ENCODE assay signal across 20 cellular contexts in the genomic region with DNA sequence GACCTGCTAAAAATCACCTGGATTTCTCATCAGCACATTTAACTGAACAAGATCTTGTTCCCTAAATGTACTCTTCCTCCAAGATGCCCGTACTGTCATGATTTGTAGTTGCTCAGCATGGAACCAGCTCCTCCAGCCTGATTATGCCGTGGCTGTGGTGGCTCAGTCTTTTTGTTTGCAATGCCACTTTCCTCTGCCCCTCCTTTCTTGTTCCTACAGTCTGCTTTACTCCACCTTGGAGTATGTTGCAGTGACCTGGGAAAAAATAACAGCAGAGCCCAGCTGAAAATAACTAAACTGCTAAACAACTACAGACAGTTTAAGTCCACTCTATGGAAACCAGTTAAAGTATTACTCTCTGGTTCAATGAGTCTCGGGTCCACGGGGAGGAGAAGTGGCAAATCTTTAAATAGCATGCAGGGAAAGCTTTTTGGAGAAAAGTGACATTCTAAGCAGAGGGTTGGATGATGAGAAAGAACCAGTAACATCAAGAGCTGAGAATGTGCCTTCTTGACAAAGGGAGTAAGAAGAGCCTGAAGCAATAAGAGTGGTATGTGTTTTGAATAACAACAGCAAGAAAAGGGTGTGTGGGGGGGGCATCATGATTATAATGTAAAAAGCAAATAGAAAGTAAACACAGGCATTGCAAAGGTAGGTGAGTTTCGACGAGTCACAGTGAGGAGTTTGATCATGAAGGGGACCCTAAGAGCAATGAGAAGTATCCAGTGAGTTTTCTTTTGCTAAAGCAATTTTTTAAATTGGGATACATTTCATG.
DNase-seq lines count a peak whose midpoint lies in the region; ATAC-seq and TF ChIP-seq lines count a peak whose summit lies in the region.
"Had no signal": no experiment of that assay in that cellular context is flagged by ENCODE, and none has a peak within 500 bp of the region (broad histone marks: within the 10 kb centered on the region; RNA-seq: fewer than 3 reads in every experiment).

No MANE protein-coding gene starts in this region.

- H3K23ac ChIP-seq in IMR-90 (ENCODE audit: low read depth, low read length) (no peak overlapping the region), mesendoderm (ENCODE audit: low read length) (no peak overlapping the region)

- H4K5ac ChIP-seq in IMR-90 (ENCODE audit: low read depth, low read length) (peak overlapping the region; percentile 21; the same call in 1 of the 2 replicates), mesendoderm (ENCODE audit: low read length) (no peak overlapping the region)

- H3K4me1 ChIP-seq in BLaER1 treated with 17β-estradiol and CSF1 and Interleukin-3, amounts not matched to agents 10 nM and 100 nM, result peaks cover 0 to 10% (median 8%) of the 10 kb centered on the region in 10 experiments; a peak in 13 of 20 replicates
- H3K4me1 ChIP-seq in IMR-90 (ENCODE audit: control insufficient read depth, insufficient read depth, low read length) (peaks cover 4% of the 10 kb centered on the region; the same call in 1 of the 2 replicates), mesendoderm (ENCODE audit: control insufficient read depth, low read depth, low read length) (no peaks in the 10 kb centered on the region), SJCRH30 (no peaks in the 10 kb centered on the region; the same call in 1 of the 2 replicates)
- H3K4me1 ChIP-seq: lower lobe of right lung had no signal

- H2AK5ac ChIP-seq in IMR-90 (ENCODE audit: low read depth, low read length) (0 out of 2 replicates have a peak overlapping the region, but pooled peaks have one; percentile 11), mesendoderm (ENCODE audit: low read length) (no peak overlapping the region)

- peak overlapping the region; percentile 71; the same call in 1 of the 2 replicates for H3K18ac ChIP-seq in IMR-90 (ENCODE audit: low read depth, low read length)
- H3K18ac ChIP-seq in mesendoderm (ENCODE audit: low read length), result no peak overlapping the region

- H2BK20ac ChIP-seq in IMR-90 (ENCODE audit: low read depth, low read length), result peak overlapping the region; percentile 39; the same call in 1 of the 2 replicates

- H4K20me1 ChIP-seq in BLaER1 treated with 17β-estradiol and CSF1 and Interleukin-3, amounts not matched to agents 10 nM and 100 nM, result no peaks in the 10 kb centered on the region
- no peaks in the 10 kb centered on the region for H4K20me1 ChIP-seq in IMR-90 (ENCODE audit: insufficient read depth, low read length)

- TF ChIP-seq CTCF in IMR-90 (conservative IDR thresholded peaks at IDR 0.05; ENCODE audit: low read depth, low read length) (no peak), epithelial cell of esophagus (IDR thresholded peaks at IDR 0.05; ENCODE audit: insufficient read depth, low read depth, low read length, missing control alignments) (no peak)

- peak overlapping the region in 8 of 11 experiments; percentile 2 to 76 (median 54); a peak in 13 of 22 replicates for H3K4me2 ChIP-seq in BLaER1 treated with 17β-estradiol and CSF1 and Interleukin-3, amounts not matched to agents 10 nM and 100 nM
- H3K4me2 ChIP-seq in IMR-90 (ENCODE audit: low read depth, low read length), result no peak overlapping the region
- no peak overlapping the region for H3K4me2 ChIP-seq in mesendoderm (ENCODE audit: low read length)

- 0 out of 2 replicates have a peak overlapping the region, but pooled peaks have one; percentile 24 for H4K91ac ChIP-seq in IMR-90 (ENCODE audit: insufficient read depth, low read depth, low read length)

- 44% methylated on average over 3 of the region's 6 CpGs; no CpG with 5 or more reads in 1 of the 2 experiments for WGBS in IMR-90 (ENCODE audit: extremely low coverage in 2 of 2, insufficient read length in 1 of 2), 2 experiments
- WGBS in mesendoderm (ENCODE audit: extremely low coverage, insufficient coverage, low lambda C conversion rate), result no CpG with 5 or more reads among the region's 6 CpGs

- H2AFZ ChIP-seq in IMR-90 (replicated peaks; ENCODE audit: low read length, poor library complexity), result no peak overlapping the region

- intact Hi-C loops in IMR-90 (cut with micrococcal nuclease), result no loop called here

- dilution Hi-C loops in IMR-90 (cut with HindIII; ENCODE audit: low sequenced_read_pairs, unreplicated experiment), result no loop called here

- in situ Hi-C loops in IMR-90 (cut with MboI; ENCODE audit: low sequenced_read_pairs), result no loop called here

- no peaks in the 10 kb centered on the region for H3K79me1 ChIP-seq in IMR-90 (ENCODE audit: low read depth in 1 of 2, low read length in 2 of 2)
- no peaks in the 10 kb centered on the region for H3K79me1 ChIP-seq in mesendoderm (ENCODE audit: low read length)

- no peak overlapping the region for H3K9ac ChIP-seq in BLaER1 treated with 17β-estradiol and CSF1 and Interleukin-3, amounts not matched to agents 10 nM and 100 nM
- H3K9ac ChIP-seq in IMR-90 (ENCODE audit: low read depth, low read length) (no peak overlapping the region), mesendoderm (ENCODE audit: low read length) (no peak overlapping the region)

- no peak for TF ChIP-seq POLR2A in IMR-90 (IDR thresholded peaks at IDR 0.05; ENCODE audit: low read depth, low read length)

- BruUV-seq in IMR-90 (replicated peaks; lab: Mats Ljungman, UMichigan), result no TSS peak

- H2BK15ac ChIP-seq in IMR-90 (ENCODE audit: low read depth, low read length) (no peak overlapping the region), mesendoderm (replicated peaks; ENCODE audit: low read depth) (no peak overlapping the region)

- peak; percentile 42; the same call in 1 of the 2 replicates for ATAC-seq in IMR-90 (ENCODE audit: low read depth)
- no peak for ATAC-seq in HG03442 (IDR thresholded peaks at IDR 0.05; ENCODE audit: unreplicated experiment)
- ATAC-seq: activated CD8-positive, alpha-beta T cell treated with anti-CD3 and anti-CD28 coated beads for 36 hours; natural killer cell treated with Interleukin-12 subunit alpha and Interleukin-12 subunit beta and Interleukin-15 and Interleukin-18, amount 100 ng/mL, for 72 hours had no signal

- CTCF ChIA-PET in IMR-90 (lab: Yijun Ruan, JAX), result interaction anchor here (0.5 to 0.7 kb wide), 2 partner anchors 29 to 489 kb away, joined by 4 to 5 read pairs; no protein-coding TSS in a partner anchor

- 0 out of 2 replicates have a peak overlapping the region, but pooled peaks have one; percentile 14 for H3K4ac ChIP-seq in IMR-90 (ENCODE audit: low read depth, low read length)
- H3K4ac ChIP-seq in mesendoderm (ENCODE audit: low read depth, low read length), result no peak overlapping the region

- peaks cover 2% of the 10 kb centered on the region; the same call in 1 of the 2 replicates for H3K9me1 ChIP-seq in IMR-90 (ENCODE audit: insufficient read depth, low read length)

- H3K14ac ChIP-seq in IMR-90 (replicated peaks; ENCODE audit: low read depth, low read length), result 0 out of 2 replicates have a peak overlapping the region, but pooled peaks have one; percentile 50

- no peaks in the 10 kb centered on the region for H3K36me3 ChIP-seq in BLaER1 treated with 17β-estradiol and CSF1 and Interleukin-3, amounts not matched to agents 10 nM and 100 nM
- H3K36me3 ChIP-seq in IMR-90 (ENCODE audit: control insufficient read depth, insufficient read depth, low read length), result no peaks in the 10 kb centered on the region
- H3K36me3 ChIP-seq in mesendoderm (ENCODE audit: control insufficient read depth, insufficient read depth, low read length), result no peaks in the 10 kb centered on the region
- H3K36me3 ChIP-seq in SJCRH30, result no peaks in the 10 kb centered on the region
- H3K36me3 ChIP-seq: lower lobe of right lung had no signal

- H3K27me3 ChIP-seq in BLaER1 treated with 17β-estradiol and CSF1 and Interleukin-3, amounts not matched to agents 10 nM and 100 nM, result no peaks in the 10 kb centered on the region
- H3K27me3 ChIP-seq in IMR-90 (ENCODE audit: control insufficient read depth, insufficient read depth, low read length) (no peaks in the 10 kb centered on the region), mesendoderm (ENCODE audit: insufficient read depth, low read length, poor library complexity) (no peaks in the 10 kb centered on the region), SJCRH30 (no peaks in the 10 kb centered on the region)
- H3K27me3 ChIP-seq: dorsolateral prefrontal cortex had no signal

- peaks cover 0 to 3% (median 0%) of the 10 kb centered on the region in 11 experiments; a peak in 1 of 22 replicates for H3K9me3 ChIP-seq in BLaER1 treated with 17β-estradiol and CSF1 and Interleukin-3, amounts not matched to agents 10 nM and 100 nM (replicated peaks in 1 of 11)
- no peaks in the 10 kb centered on the region for H3K9me3 ChIP-seq in IMR-90 (ENCODE audit: control insufficient read depth, insufficient read depth, low read length)
- no peaks in the 10 kb centered on the region for H3K9me3 ChIP-seq in SJCRH30 (replicated peaks)
- H3K9me3 ChIP-seq: lower lobe of right lung had no signal

- DNase-seq in IMR-90, result no peak
- DNase-seq in epithelial cell of esophagus (ENCODE audit: low read depth), result peak; percentile 30
- peak; percentile 67 for DNase-seq in mesendoderm
- no peak for DNase-seq in islet precursor cell
- no peak for DNase-seq in DMS53 treated with DMSO at 0.1 percent for 48 hours (lab: John Stamatoyannopoulos, UW; ENCODE audit: unreplicated experiment)
- no peak for DNase-seq in SJCRH30
- DNase-seq: activated CD8-positive, alpha-beta T cell treated with anti-CD3 and anti-CD28 coated beads for 36 hours; activated naive CD8-positive, alpha-beta T cell treated with anti-CD3 and anti-CD28 coated beads for 36 hours; activated T-cell treated with anti-CD3 and anti-CD28 coated beads, Interleukin-2, amount 50 U/mL, for 48 hours; CD8-positive, alpha-beta memory T cell; dorsolateral prefrontal cortex; GOT3; hypothalamus; lower lobe of right lung; NCI-H187; NCI-H510A treated with DMSO at 0.1 percent for 48 hours; SW 1271 had no signal

- H2BK5ac ChIP-seq in IMR-90 (ENCODE audit: low read depth, low read length, poor library complexity, severe bottlenecking), result no peak overlapping the region
- H2BK5ac ChIP-seq in mesendoderm (ENCODE audit: low read length), result no peak overlapping the region

- POLR2A ChIA-PET in IMR-90 (lab: Charles Lee; ENCODE audit: unreplicated experiment), result interaction anchor here (0.5 kb wide), 1 partner anchor 14 kb away, joined by 3 read pairs; no protein-coding TSS in a partner anchor

- no peak overlapping the region for H3K27ac ChIP-seq in BLaER1 treated with 17β-estradiol and CSF1 and Interleukin-3, amounts not matched to agents 10 nM and 100 nM
- H3K27ac ChIP-seq in IMR-90 (ENCODE audit: insufficient read depth, low read length) (no peak overlapping the region), mesendoderm (ENCODE audit: low read depth, low read length) (no peak overlapping the region), SJCRH30 (no peak overlapping the region)
- H3K27ac ChIP-seq: dorsolateral prefrontal cortex, lower lobe of right lung had no signal

- H3K56ac ChIP-seq in IMR-90 (ENCODE audit: extremely low read depth, insufficient read depth, low read length) (no peak overlapping the region), mesendoderm (ENCODE audit: low read length) (no peak overlapping the region)

- H2BK120ac ChIP-seq in IMR-90 (ENCODE audit: low read depth, low read length) (peak overlapping the region; percentile 54; the same call in 1 of the 2 replicates), mesendoderm (ENCODE audit: low read depth, low read length) (no peak overlapping the region)

- H2AK9ac ChIP-seq in IMR-90 (replicated peaks; ENCODE audit: low read depth, low read length, poor library complexity), result no peak overlapping the region

- H3K79me2 ChIP-seq in mesendoderm (ENCODE audit: control insufficient read depth, insufficient read depth, low read length), result no peaks in the 10 kb centered on the region

- no peak overlapping the region for H3K4me3 ChIP-seq in BLaER1 treated with 17β-estradiol and CSF1 and Interleukin-3, amounts not matched to agents 10 nM and 100 nM
- H3K4me3 ChIP-seq in IMR-90 (ENCODE audit: insufficient read depth, low read depth, low read length), result no peak overlapping the region
- H3K4me3 ChIP-seq in epithelial cell of esophagus (ENCODE audit: low read length), result no peak overlapping the region
- H3K4me3 ChIP-seq in mesendoderm (ENCODE audit: low read length), result no peak overlapping the region
- H3K4me3 ChIP-seq in SJCRH30, result no peak overlapping the region
- H3K4me3 ChIP-seq: dorsolateral prefrontal cortex, lower lobe of right lung had no signal

- no peak for TF ChIP-seq RAD21 in IMR-90 (IDR thresholded peaks at IDR 0.05; ENCODE audit: low read length)

- H4K8ac ChIP-seq in IMR-90 (ENCODE audit: low read depth in 2 of 2, low read length in 2 of 2), result peak overlapping the region in 1 of 2 experiments; percentile 4; a peak in 2 of 4 replicates
- no peak overlapping the region for H4K8ac ChIP-seq in mesendoderm (ENCODE audit: low read depth, low read length)

Comparison
In these comparisons a context has a peak if more than half of its experiments do, and no peak if none do; other contexts are left out.
1. H3K4me2 ChIP-seq: peak in BLaER1 treated with 17β-estradiol and CSF1 and Interleukin-3, amounts not matched to agents 10 nM and 100 nM (8 of 11); none in IMR-90 (single experiment) and mesendoderm (single experiment).
2. DNase-seq: peak in epithelial cell of esophagus (single experiment) and mesendoderm (single experiment); none in IMR-90 (single experiment), islet precursor cell (single experiment), DMS53 treated with DMSO at 0.1 percent for 48 hours (single experiment) and SJCRH30 (0 of 2).